ENCODE assay signal across 18 cellular contexts in genomic region chr14:86091811-86092210, GRCh38.
A peak's percentile ranks its signal among the peaks of the same experiment; 100 is the strongest.
DNase-seq lines count a peak whose midpoint lies in the region; ATAC-seq, FAIRE-seq and TF ChIP-seq lines count a peak whose summit lies in the region.
"Had no signal": no experiment of that assay in that cellular context is flagged by ENCODE, and none has a peak within 500 bp of the region (broad histone marks: within the 10 kb centered on the region; RNA-seq: fewer than 3 reads in every experiment).

No MANE protein-coding gene starts in this region.

- H3K27me3 Mint-ChIP-seq in Calu3 (ENCODE audit: unreplicated experiment): no peaks in the 10 kb centered on the region

- H3K4me3 Mint-ChIP-seq in Calu3 (ENCODE audit: low read depth, unreplicated experiment): no peak overlapping the region

- DNase-seq in DMS53 (lab: John Stamatoyannopoulos, UW) (peak; percentile 26), HTR-8/SVneo (ENCODE audit: insufficient read length, low spot score) (peak; percentile 6), RWPE2 (ENCODE audit: low spot score) (no peak), iPS DF 19.7 (ENCODE audit: low read depth, low spot score) (peak; percentile 20), T-helper 9 cell (no peak), Calu3 (no peak), NCI-H2227 (lab: John Stamatoyannopoulos, UW; ENCODE audit: unreplicated experiment) (no peak)
- DNase-seq: KBM-7, NCI-H1092, NCI-H1694, NCI-H2107, NCI-H774 had no signal

- no peaks in the 10 kb centered on the region for H3K36me3 Mint-ChIP-seq in Calu3 (ENCODE audit: insufficient read depth, unreplicated experiment)

- no peak for FAIRE-seq in HTR-8/SVneo (lab: Jason Lieb, UNC)
- FAIRE-seq: GM19239, H54 had no signal

- BruUV-seq in Calu3 (replicated peaks; lab: Mats Ljungman, UMichigan): no TSS peak

- TF ChIP-seq CTCF in RWPE2 (IDR thresholded peaks at IDR 0.05; ENCODE audit: poor library complexity, severe bottlenecking): no peak
- TF ChIP-seq CTCF in Calu3 (IDR thresholded peaks at IDR 0.05; ENCODE audit: unreplicated experiment): no peak

- CTCF ChIA-PET in Calu3 (lab: Charles Lee): no interaction called here

- no peaks in the 10 kb centered on the region for H3K36me3 ChIP-seq in RWPE2 (ENCODE audit: low read depth)

- H3K4me3 ChIP-seq in RWPE2 (ENCODE audit: severe bottlenecking): no peak overlapping the region

- intact Hi-C loops in Calu3 (cut with micrococcal nuclease; ENCODE audit: unreplicated experiment): no loop called here

- no peaks in the 10 kb centered on the region for H3K4me1 ChIP-seq in RWPE2 (ENCODE audit: insufficient read depth, poor library complexity, severe bottlenecking)

- peaks cover 6% of the 10 kb centered on the region for H3K9me3 Mint-ChIP-seq in Calu3 (ENCODE audit: low read depth, unreplicated experiment)

- no peaks in the 10 kb centered on the region for H3K27me3 ChIP-seq in RWPE2 (ENCODE audit: insufficient read depth, poor library complexity, severe bottlenecking)

- H3K27ac ChIP-seq in RWPE2 (ENCODE audit: poor library complexity, severe bottlenecking): no peak overlapping the region
- H3K27ac ChIP-seq: C4-2B, HL-60 had no signal

- H3K4me1 Mint-ChIP-seq in Calu3 (ENCODE audit: low read depth, unreplicated experiment): no peaks in the 10 kb centered on the region

- ATAC-seq in RWPE2 (ENCODE audit: low read depth) (peak; percentile 36; the same call in 1 of the 3 replicates), HG03196 (IDR thresholded peaks at IDR 0.05; ENCODE audit: unreplicated experiment) (no peak)
- ATAC-seq: Right ventricle myocardium inferior had no signal

- H3K9me3 ChIP-seq in RWPE2 (ENCODE audit: severe bottlenecking): peaks cover 1% of the 10 kb centered on the region

- no peak overlapping the region for H3K27ac Mint-ChIP-seq in Calu3 (ENCODE audit: unreplicated experiment)

Comparison
In these comparisons a context has a peak if more than half of its experiments do, and no peak if none do; other contexts are left out.
1. DNase-seq: peak in DMS53 (single experiment), HTR-8/SVneo (single experiment) and iPS DF 19.7 (single experiment); none in RWPE2 (single experiment), T-helper 9 cell (single experiment), Calu3 (single experiment) and NCI-H2227 (single experiment).